ENCODE assay signal across 19 cellular contexts in genomic region chr1:245881767-245882391, GRCh38.
"Had no signal": no experiment of that assay in that cellular context is flagged by ENCODE, and none has a peak within 500 bp of the region (broad histone marks: within the 10 kb centered on the region; RNA-seq: fewer than 3 reads in every experiment).

No MANE protein-coding gene starts in this region.

- H3K36me3 ChIP-seq: adrenal gland, esophagus muscularis mucosa, ovary, sigmoid colon had no signal

- H3K9me3 Mint-ChIP-seq: activated CD4-positive, alpha-beta T cell treated with anti-CD3 and anti-CD28 coated beads, Interleukin-2, amount 10 ng/mL, durations not matched to agents 24 days and 14 days; memory B cell; T-helper 1 cell treated with Interleukin-12 subunit alpha and Interleukin-12 subunit beta and Interleukin-4 antibody, amounts not matched to agents 30 μg/mL and 1 μg/mL, for 36 hours had no signal

- H3K4me1 Mint-ChIP-seq: activated B cell treated with CpG ODN at 0.5 μM for 24 hours; activated CD4-positive, alpha-beta T cell treated with anti-CD3 and anti-CD28 coated beads, Interleukin-2, amount 10 ng/mL, durations not matched to agents 24 days and 14 days; memory B cell; neural crest cell had no signal

- H3K4me3 Mint-ChIP-seq: activated B cell treated with CpG ODN at 0.5 μM for 24 hours; activated CD4-positive, alpha-beta T cell treated with anti-CD3 and anti-CD28 coated beads, Interleukin-2, amount 10 ng/mL, durations not matched to agents 24 days and 14 days; activated naive CD4-positive, alpha-beta T cell treated with anti-CD3 and anti-CD28 coated beads for 36 hours; activated T-helper 1 cell treated with anti-CD3 and anti-CD28 coated beads, Interleukin-12 subunit alpha, Interleukin-12 subunit beta, Interleukin-2, Interleukin-4 antibody, amounts not matched to agents 30 ng/mL and 10 ng/mL and 1 ng/mL, durations not matched to agents 14 hours and 24 hours and 36 hours; brain; memory B cell; neural crest cell; stimulated activated naive CD8-positive, alpha-beta T cell treated with anti-CD3 and anti-CD28 coated beads, Interleukin-15, Interleukin-2, amounts not matched to agents 100 ng/mL and 50 ng/mL, for 24 hours; T-helper 1 cell treated with Interleukin-12 subunit alpha and Interleukin-12 subunit beta and Interleukin-4 antibody, amounts not matched to agents 30 μg/mL and 1 μg/mL, for 36 hours had no signal

- DNase-seq: activated B cell treated with CpG ODN at 0.5 μM for 24 hours; activated CD4-positive, alpha-beta T cell treated with anti-CD3 and anti-CD28 coated beads, Interleukin-2, amount 10 ng/mL, durations not matched to agents 24 days and 14 days; activated naive CD4-positive, alpha-beta T cell treated with anti-CD3 and anti-CD28 coated beads for 36 hours; adrenal gland; head of caudate nucleus; islet precursor cell; ovary; sigmoid colon; stimulated activated CD4-positive, alpha-beta T cell treated with anti-CD3 and anti-CD28 coated beads, Interleukin-2, amount 100 ng/mL, for 48 hours; testis had no signal

- H3K4me1 ChIP-seq: adrenal gland, esophagus muscularis mucosa, sigmoid colon, testis had no signal

- H3K27me3 ChIP-seq: adrenal gland, esophagus muscularis mucosa, foreskin keratinocyte, ovary, sigmoid colon, testis had no signal

- ATAC-seq: left lobe of liver had no signal

- H3K9me3 ChIP-seq: adrenal gland, esophagus muscularis mucosa, ovary, sigmoid colon, testis had no signal

- H3K27ac Mint-ChIP-seq: activated B cell treated with CpG ODN at 0.5 μM for 24 hours; activated CD4-positive, alpha-beta T cell treated with anti-CD3 and anti-CD28 coated beads, Interleukin-2, amount 10 ng/mL, durations not matched to agents 24 days and 14 days; activated naive CD4-positive, alpha-beta T cell treated with anti-CD3 and anti-CD28 coated beads for 36 hours; activated T-helper 1 cell treated with anti-CD3 and anti-CD28 coated beads, Interleukin-12 subunit alpha, Interleukin-12 subunit beta, Interleukin-2, Interleukin-4 antibody, amounts not matched to agents 30 ng/mL and 10 ng/mL and 1 ng/mL, durations not matched to agents 14 hours and 24 hours and 36 hours; brain; memory B cell; stimulated activated naive CD8-positive, alpha-beta T cell treated with anti-CD3 and anti-CD28 coated beads, Interleukin-15, Interleukin-2, amounts not matched to agents 100 ng/mL and 50 ng/mL, for 24 hours; T-helper 1 cell treated with Interleukin-12 subunit alpha and Interleukin-12 subunit beta and Interleukin-4 antibody, amounts not matched to agents 30 μg/mL and 1 μg/mL, for 36 hours had no signal

- H3K27ac ChIP-seq: adrenal gland, esophagus muscularis mucosa, foreskin keratinocyte, ovary, sigmoid colon, testis had no signal

- H3K4me3 ChIP-seq: adrenal gland, esophagus muscularis mucosa, ovary, sigmoid colon, testis had no signal

- H3K27me3 Mint-ChIP-seq: activated B cell treated with CpG ODN at 0.5 μM for 24 hours; activated CD4-positive, alpha-beta T cell treated with anti-CD3 and anti-CD28 coated beads, Interleukin-2, amount 10 ng/mL, durations not matched to agents 24 days and 14 days; brain; memory B cell; stimulated activated naive CD8-positive, alpha-beta T cell treated with anti-CD3 and anti-CD28 coated beads, Interleukin-15, Interleukin-2, amounts not matched to agents 100 ng/mL and 50 ng/mL, for 24 hours had no signal
